9 cellular contexts compared by ENCODE assay signal in genomic region chr1:163068716-163069115, GRCh38. TPM values are rescaled to one million over a fixed set of nuclear protein-coding genes. Genes with fewer than 3 reads are reported as not detected.
DNase-seq lines count a peak whose midpoint lies in the region; ATAC-seq and TF ChIP-seq lines count a peak whose summit lies in the region.
"Had no signal": no experiment of that assay in that cellular context is flagged by ENCODE, and none has a peak within 500 bp of the region (broad histone marks: within the 10 kb centered on the region; RNA-seq: fewer than 3 reads in every experiment).

No MANE protein-coding gene starts in this region.

- H3K36me3 Mint-ChIP-seq in Calu3 (ENCODE audit: insufficient read depth, unreplicated experiment), result no peaks in the 10 kb centered on the region
- no peaks in the 10 kb centered on the region for H3K36me3 Mint-ChIP-seq in naive thymus-derived CD8-positive, alpha-beta T cell

- no peaks in the 10 kb centered on the region for H3K36me3 ChIP-seq in cardiac muscle cell
- H3K36me3 ChIP-seq in parathyroid adenoma (ENCODE audit: control insufficient read depth, insufficient read depth, low read length), result no peaks in the 10 kb centered on the region
- H3K36me3 ChIP-seq in spleen, result no peaks in the 10 kb centered on the region

- H3K27me3 Mint-ChIP-seq in Calu3 (ENCODE audit: unreplicated experiment), result peaks cover 59% of the 10 kb centered on the region
- H3K27me3 Mint-ChIP-seq in naive thymus-derived CD8-positive, alpha-beta T cell, result peaks cover 34 to 75% (median 35%) of the 10 kb centered on the region in 5 donors

- no TSS peak for BruUV-seq in Calu3 (replicated peaks; lab: Mats Ljungman, UMichigan)

- no peak overlapping the region for H3K27ac Mint-ChIP-seq in Calu3 (ENCODE audit: unreplicated experiment)
- peak overlapping the region in 1 of 10 donors; percentile 21 for H3K27ac Mint-ChIP-seq in naive thymus-derived CD8-positive, alpha-beta T cell

- DNase-seq in Calu3 (no peak), cardiac muscle cell (ENCODE audit: low read depth in 1 of 2, low spot score in 1 of 2) (peak in 1 of 2 donors; percentile 66), NCI-H1694 treated with DMSO at 0.1 percent for 48 hours (lab: John Stamatoyannopoulos, UW) (no peak), spleen (no peak)
- no peak for DNase-seq in naive thymus-derived CD8-positive, alpha-beta T cell

- 21 to 45% (median 34%) methylated on average over 5 of the region's 5 CpGs for WGBS in spleen, 5 donors

- H3K27ac ChIP-seq in cardiac muscle cell (no peak overlapping the region), parathyroid adenoma (no peak overlapping the region), spleen (no peak overlapping the region)

- no peaks in the 10 kb centered on the region for H3K4me1 ChIP-seq in cardiac muscle cell (ENCODE audit: low read depth)
- H3K4me1 ChIP-seq in parathyroid adenoma, result no peaks in the 10 kb centered on the region
- no peaks in the 10 kb centered on the region for H3K4me1 ChIP-seq in spleen

- H3K4me3 ChIP-seq in WI38 (ENCODE audit: low read depth, low read length) (peak overlapping the region; percentile 54), cardiac muscle cell (peak overlapping the region; percentile 19), parathyroid adenoma (ENCODE audit: low read depth, low read length) (no peak overlapping the region), spleen (peak overlapping the region in 3 of 8 donors; percentile 8 to 42 (median 26))
- H3K4me3 ChIP-seq: mucosa of descending colon had no signal

- peak overlapping the region; percentile 18 for H3K4me2 ChIP-seq in parathyroid adenoma (ENCODE audit: low read length)

- H3K9ac ChIP-seq in parathyroid adenoma, result no peak overlapping the region

- H3K9me3 Mint-ChIP-seq in Calu3 (ENCODE audit: low read depth, unreplicated experiment), result no peaks in the 10 kb centered on the region
- H3K9me3 Mint-ChIP-seq in naive thymus-derived CD8-positive, alpha-beta T cell, result no peaks in the 10 kb centered on the region

- H3K4me3 Mint-ChIP-seq in Calu3 (ENCODE audit: low read depth, unreplicated experiment), result peak overlapping the region; percentile 29
- H3K4me3 Mint-ChIP-seq in naive thymus-derived CD8-positive, alpha-beta T cell, result no peak overlapping the region

- no peak for TF ChIP-seq POLR2A in spleen (IDR thresholded peaks at IDR 0.05)

- H3K27me3 ChIP-seq in cardiac muscle cell, result no peaks in the 10 kb centered on the region
- no peaks in the 10 kb centered on the region for H3K27me3 ChIP-seq in parathyroid adenoma (ENCODE audit: control insufficient read depth, insufficient read depth, low read length)
- peaks cover 0 to 58% (median 16%) of the 10 kb centered on the region in 7 donors for H3K27me3 ChIP-seq in spleen (replicated peaks in 1 of 7)

- H3K79me2 ChIP-seq in parathyroid adenoma, result no peaks in the 10 kb centered on the region

- H3K9me3 ChIP-seq in cardiac muscle cell (ENCODE audit: low read depth), result no peaks in the 10 kb centered on the region
- H3K9me3 ChIP-seq in parathyroid adenoma (ENCODE audit: control insufficient read depth, low read length), result no peaks in the 10 kb centered on the region
- no peaks in the 10 kb centered on the region for H3K9me3 ChIP-seq in spleen
- H3K9me3 ChIP-seq: mucosa of descending colon had no signal

- TF ChIP-seq CTCF in Calu3 (IDR thresholded peaks at IDR 0.05; ENCODE audit: unreplicated experiment), result no peak
- no peak for TF ChIP-seq CTCF in WI38 (IDR thresholded peaks at IDR 0.05; ENCODE audit: low read depth, low read length)
- no peak for TF ChIP-seq CTCF in cardiac muscle cell (IDR thresholded peaks at IDR 0.05; ENCODE audit: low read depth, low read length)
- no peak for TF ChIP-seq CTCF in parathyroid adenoma (IDR thresholded peaks at IDR 0.05)
- no peak for TF ChIP-seq CTCF in spleen (IDR thresholded peaks at IDR 0.05 in 8 of 11, conservative IDR thresholded peaks at IDR 0.05 in 3 of 11)

- CTCF ChIA-PET in Calu3 (lab: Charles Lee), result interaction anchor here (0.9 to 3.2 kb wide), 11 partner anchors 10 to 247 kb away, joined by 3 to 29 read pairs (median 4); no protein-coding TSS in a partner anchor

- POLR2A ChIA-PET in naive thymus-derived CD8-positive, alpha-beta T cell (lab: Charles Lee), result no interaction called here

- ATAC-seq in naive thymus-derived CD8-positive, alpha-beta T cell, result no peak
- no peak for ATAC-seq in activated CD4-positive, CD25-positive, alpha-beta regulatory T cell treated with anti-CD3 and anti-CD28 coated beads, Interleukin-2, amount 50 U/mL, for 24 hours
- ATAC-seq: mucosa of descending colon had no signal

- H3K4me1 Mint-ChIP-seq in Calu3 (ENCODE audit: low read depth, unreplicated experiment), result no peaks in the 10 kb centered on the region
- H3K4me1 Mint-ChIP-seq in naive thymus-derived CD8-positive, alpha-beta T cell, result peaks cover 0 to 2% (median 0%) of the 10 kb centered on the region in 4 donors

- intact Hi-C loops in Calu3 (cut with micrococcal nuclease; ENCODE audit: unreplicated experiment) (loop anchor here (1.0 kb wide), 3 partner anchors 79 to 214 kb away; no protein-coding TSS in a partner anchor), spleen (cut with DNase I; ENCODE audit: low total_unique reads) (no loop called here)

- no peak overlapping the region for H2AFZ ChIP-seq in parathyroid adenoma

RNA-seq across cellular contexts. Expression of gene RGS4, which starts 0.4 kb away (rescaled TPM):
- total RNA-seq in Calu3 (2022) (0.21 TPM in 1 of 2 replicates, not detected in the other), cardiac muscle cell (25.9 and 64.5 TPM in 2 replicates), spleen (1 to 10 TPM in 6 of 7 donors, under 1 TPM in 1; 0.50 to 3.8 (median 1.9) TPM)
- polyA plus RNA-seq in cardiac muscle cell (10.0 and 16.1 TPM in 2 replicates), spleen (under 1 TPM; 0.38 to 0.63 (median 0.39) TPM)
- total RNA-seq in naive thymus-derived CD8-positive, alpha-beta T cell, result not detected
- polyA plus RNA-seq in naive thymus-derived CD8-positive, alpha-beta T cell, result not detected
